Comparison of ENCODE assay signal across 9 cellular contexts in the genomic region with DNA sequence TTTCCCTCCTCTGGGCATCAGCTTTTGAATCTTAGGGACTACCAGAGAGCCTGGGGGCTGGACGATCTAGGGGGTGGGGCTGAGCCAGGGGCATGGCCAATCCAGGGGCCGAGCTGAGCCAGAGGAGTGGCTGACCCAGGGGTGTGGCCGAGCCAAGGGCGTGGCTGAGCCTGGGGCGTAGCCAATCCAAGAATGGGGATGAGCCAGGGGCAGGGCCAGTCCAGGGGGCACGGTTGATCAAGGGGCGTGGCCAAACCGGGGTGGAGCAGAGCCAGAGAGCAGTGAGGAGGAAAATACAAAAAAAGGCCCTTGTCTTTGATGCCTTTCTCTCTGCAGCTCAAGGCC.
DNase-seq lines count a peak whose midpoint lies in the region; ATAC-seq and TF ChIP-seq lines count a peak whose summit lies in the region.
"Had no signal": no experiment of that assay in that cellular context is flagged by ENCODE, and none has a peak within 500 bp of the region (broad histone marks: within the 10 kb centered on the region; RNA-seq: fewer than 3 reads in every experiment).

No MANE protein-coding gene starts in this region.

- no peaks in the 10 kb centered on the region; the same call in 1 of the 2 replicates for H3K4me1 ChIP-seq in Panc1 (ENCODE audit: control insufficient read depth, insufficient read depth, low read length)

- ATAC-seq in Panc1: peak; percentile 75
- no peak for ATAC-seq in HG03196 (IDR thresholded peaks at IDR 0.05; ENCODE audit: unreplicated experiment)
- no peak for ATAC-seq in HG02970 (IDR thresholded peaks at IDR 0.05; ENCODE audit: low FRiP score, unreplicated experiment)
- no peak for ATAC-seq in GM18870 (IDR thresholded peaks at IDR 0.05; ENCODE audit: unreplicated experiment)

- no TSS peak for BruUV-seq in Panc1 (replicated peaks; lab: Mats Ljungman, UMichigan)

- H3K9me3 ChIP-seq in Panc1 (ENCODE audit: control insufficient read depth, insufficient read depth, low read depth, low read length): no peaks in the 10 kb centered on the region

- H3K27me3 ChIP-seq in Panc1 (ENCODE audit: control insufficient read depth, insufficient read depth, low read length): peaks cover 4% of the 10 kb centered on the region

- no peak overlapping the region for H3K4me3 ChIP-seq in GM12865 (ENCODE audit: low read depth, low read length)
- no peak overlapping the region for H3K4me3 ChIP-seq in Panc1 (ENCODE audit: low read depth in 2 of 2, low read length in 2 of 2)

- POLR2A ChIA-PET in Panc1 (lab: Charles Lee): no interaction called here

- TF ChIP-seq CTCF in GM12865 (IDR thresholded peaks at IDR 0.05; ENCODE audit: insufficient read depth, low read depth, low read length, missing control alignments): no peak
- TF ChIP-seq CTCF in Panc1 (IDR thresholded peaks at IDR 0.05): no peak

- DNase-seq in AG08395 (ENCODE audit: low spot score): peak; percentile 48
- peak; percentile 19 for DNase-seq in GM12865 (ENCODE audit: low read depth)
- DNase-seq in Panc1 (ENCODE audit: low read depth, low spot score): no peak
- peak; percentile 97 for DNase-seq in iPS-NIHi11 (ENCODE audit: low spot score)
- no peak for DNase-seq in DMS79 treated with DMSO at 0.1 percent for 48 hours (lab: John Stamatoyannopoulos, UW)
- DNase-seq: activated gamma-delta T cell treated with Interleukin-2 at 50 U/mL for 16 hours had no signal

- intact Hi-C loops in Panc1 (cut with micrococcal nuclease; ENCODE audit: unreplicated experiment): loop anchor here (10.0 kb wide), 1 partner anchor 346 kb away; no protein-coding TSS in a partner anchor

- H3K27ac ChIP-seq in Panc1 (ENCODE audit: low read length): no peak overlapping the region

- CTCF ChIA-PET in Panc1 (lab: Charles Lee): no interaction called here

- no peaks in the 10 kb centered on the region for H3K36me3 ChIP-seq in Panc1 (ENCODE audit: control insufficient read depth, insufficient read depth, low read length)

- in situ Hi-C loops in Panc1 (cut with HindIII; ENCODE audit: low pct_unique_long_range_greater_than_20kb, low sequenced_read_pairs): no loop called here

Comparison
In these comparisons a context has a peak if more than half of its experiments do, and no peak if none do; other contexts are left out.
1. DNase-seq: peak in AG08395 (single experiment), GM12865 (single experiment) and iPS-NIHi11 (single experiment); none in Panc1 (single experiment) and DMS79 treated with DMSO at 0.1 percent for 48 hours (single experiment).